ENCODE assay signal across 33 cellular contexts in genomic region chr6:21773199-21773974, GRCh38.
DNase-seq lines count a peak whose midpoint lies in the region; ATAC-seq, FAIRE-seq and TF ChIP-seq lines count a peak whose summit lies in the region.
"Had no signal": no experiment of that assay in that cellular context is flagged by ENCODE, and none has a peak within 500 bp of the region (broad histone marks: within the 10 kb centered on the region; RNA-seq: fewer than 3 reads in every experiment).

No MANE protein-coding gene starts in this region.

- no peak overlapping the region for H4K5ac ChIP-seq in H1 (ENCODE audit: insufficient read length, low read depth, low read length)

- peaks cover 16% of the 10 kb centered on the region for H3F3A ChIP-seq in smooth muscle cell (ENCODE audit: low read depth)

- no peak overlapping the region; the same call in 1 of the 2 replicates for H2BK20ac ChIP-seq in H1 (ENCODE audit: low read length)

- POLR2A ChIA-PET in H1 (lab: Charles Lee; ENCODE audit: partially characterized antibody): interaction anchor here (0.9 to 1.4 kb wide), 3 partner anchors 24 to 35 kb away, joined by 3 read pairs; no protein-coding TSS in a partner anchor

- H3K79me1 ChIP-seq in H1 (ENCODE audit: low read depth, low read length): peaks cover 14% of the 10 kb centered on the region

- H3K56ac ChIP-seq in H1 (replicated peaks; ENCODE audit: insufficient read length, low read depth, low read length): no peak overlapping the region

- DNase-seq in NCI-H748 (lab: John Stamatoyannopoulos, UW; ENCODE audit: unreplicated experiment) (peak; percentile 48), NCI-H748 treated with DMSO at 0.1 percent for 48 hours (lab: John Stamatoyannopoulos, UW) (no peak), H1 (ENCODE audit: low read depth in 1 of 2, low spot score in 2 of 2) (no peak), mucosa of descending colon (no peak), smooth muscle cell (lab: John Stamatoyannopoulos, UW; ENCODE audit: unreplicated experiment) (no peak), uterus (no peak), NCI-H1092 (lab: John Stamatoyannopoulos, UW) (no peak)
- DNase-seq: 8988T; activated CD4-positive, alpha-beta T cell treated with anti-CD3 and anti-CD28 coated beads for 48 hours; C1 segment of cervical spinal cord; Caco-2; colonic mucosa; DMS53; effector memory CD8-positive, alpha-beta T cell; glutamatergic neuron; Kasumi-1; left ventricle myocardium inferior; midbrain; naive thymus-derived CD4-positive, alpha-beta T cell; NCI-H1436; NCI-H226; NCI-H526 treated with DMSO at 0.1 percent for 48 hours; ovary; stimulated activated naive CD4-positive, alpha-beta T cell; SW 1271; T-helper 9 cell; WERI-Rb-1 had no signal

- H4K20me1 ChIP-seq in H1 (replicated peaks in 1 of 2; ENCODE audit: control insufficient read depth in 1 of 2, insufficient read depth in 2 of 2, low read length in 2 of 2) (peaks cover 6 to 7% of the 10 kb centered on the region in 2 experiments), smooth muscle cell (ENCODE audit: low read depth) (no peaks in the 10 kb centered on the region)

- TF ChIP-seq POLR2A in H1 (IDR thresholded peaks at IDR 0.05; ENCODE audit: control extremely low read depth in 1 of 2, low read depth in 2 of 2, low read length in 2 of 2) (no peak), uterus (IDR thresholded peaks at IDR 0.05) (no peak)

- no peak for TF ChIP-seq EP300 in H1 (IDR thresholded peaks at IDR 0.05; ENCODE audit: borderline replicate concordance in 1 of 2, low read depth in 2 of 2, low read length in 2 of 2)

- H3K9me3 ChIP-seq in H1 (ENCODE audit: insufficient read depth in 2 of 2, low read depth in 1 of 2, low read length in 1 of 2): no peaks in the 10 kb centered on the region
- no peaks in the 10 kb centered on the region for H3K9me3 ChIP-seq in mucosa of descending colon
- no peaks in the 10 kb centered on the region for H3K9me3 ChIP-seq in smooth muscle cell (replicated peaks; ENCODE audit: low read depth)
- H3K9me3 ChIP-seq in uterus: no peaks in the 10 kb centered on the region
- H3K9me3 ChIP-seq: Caco-2, colonic mucosa, left ventricle myocardium inferior, ovary had no signal

- no peak for TF ChIP-seq RAD21 in H1 (IDR thresholded peaks at IDR 0.05 in 1 of 2, conservative IDR thresholded peaks at IDR 0.05 in 1 of 2; ENCODE audit: low read depth in 2 of 2, low read length in 2 of 2)

- ATAC-seq in mucosa of descending colon (peak; percentile 80), HG02973 (IDR thresholded peaks at IDR 0.05; ENCODE audit: unreplicated experiment) (no peak)
- ATAC-seq: effector memory CD8-positive, alpha-beta T cell; naive thymus-derived CD4-positive, alpha-beta T cell had no signal

- H3K18ac ChIP-seq in H1 (ENCODE audit: extremely low read depth, low read length): no peak overlapping the region

- H3K4me2 ChIP-seq in H1 (ENCODE audit: insufficient read depth in 1 of 2, low read depth in 2 of 2, low read length in 2 of 2) (no peak overlapping the region), smooth muscle cell (peak overlapping the region; percentile 61)

- H3K4me3 ChIP-seq in H1 (ENCODE audit: extremely low read depth in 1 of 4, insufficient read depth in 2 of 4, low read depth in 3 of 4, low read length in 4 of 4): no peak overlapping the region
- no peak overlapping the region for H3K4me3 ChIP-seq in mucosa of descending colon
- H3K4me3 ChIP-seq in smooth muscle cell: no peak overlapping the region
- H3K4me3 ChIP-seq in uterus: no peak overlapping the region
- H3K4me3 ChIP-seq: colonic mucosa, left ventricle myocardium inferior, ovary, skin epidermis had no signal

- no peak overlapping the region for H3K23ac ChIP-seq in H1 (ENCODE audit: insufficient read length)

- H3K79me2 ChIP-seq in H1 (ENCODE audit: control insufficient read depth in 1 of 2, insufficient read depth in 2 of 2, low read length in 2 of 2) (peaks cover 3 to 83% of the 10 kb centered on the region in 2 experiments; a peak in 3 of 4 replicates), smooth muscle cell (ENCODE audit: low read depth) (no peaks in the 10 kb centered on the region)

- H2AK5ac ChIP-seq in H1 (ENCODE audit: low read depth, low read length): no peak overlapping the region

- H3K9ac ChIP-seq in H1 (replicated peaks in 1 of 4; ENCODE audit: extremely low read depth in 1 of 4, low read depth in 3 of 4, low read length in 3 of 4): no peak overlapping the region
- no peak overlapping the region for H3K9ac ChIP-seq in smooth muscle cell (ENCODE audit: low read depth)

- no peak overlapping the region for H4K8ac ChIP-seq in H1 (ENCODE audit: extremely low read depth, insufficient read depth, low read length)

- H3K27ac ChIP-seq in H1 (ENCODE audit: low read depth, low read length) (no peak overlapping the region), smooth muscle cell (ENCODE audit: low read depth) (no peak overlapping the region), uterus (peak overlapping the region in 1 of 2 donors; percentile 6)
- H3K27ac ChIP-seq: colonic mucosa, left ventricle myocardium inferior, ovary, skin epidermis, WERI-Rb-1 had no signal

- no peak overlapping the region for H2BK120ac ChIP-seq in H1 (replicated peaks; ENCODE audit: low read depth, low read length)

- intact Hi-C loops in mucosa of descending colon (cut with DNase I, micrococcal nuclease) (no loop called here), uterus (cut with DNase I; ENCODE audit: low total_unique reads) (no loop called here)

- peak overlapping the region; percentile 31; the same call in 1 of the 2 replicates for H2BK5ac ChIP-seq in H1 (ENCODE audit: low read depth, low read length)

- no peak for TF ChIP-seq CTCF in H1 (IDR thresholded peaks at IDR 0.05; ENCODE audit: control extremely low read depth in 1 of 3, insufficient read depth in 1 of 3, low read depth in 1 of 3, low read length in 3 of 3)
- no peak for TF ChIP-seq CTCF in mucosa of descending colon (IDR thresholded peaks at IDR 0.05)
- no peak for TF ChIP-seq CTCF in smooth muscle cell (IDR thresholded peaks at IDR 0.05; ENCODE audit: borderline replicate concordance, insufficient read depth, poor library complexity, severe bottlenecking)
- TF ChIP-seq CTCF in uterus (IDR thresholded peaks at IDR 0.05): no peak

- H3K36me3 ChIP-seq in H1 (ENCODE audit: control insufficient read depth in 2 of 4, insufficient read depth in 4 of 4, low read length in 3 of 4) (no peaks in the 10 kb centered on the region), mucosa of descending colon (ENCODE audit: low read depth) (no peaks in the 10 kb centered on the region), smooth muscle cell (ENCODE audit: low read depth) (no peaks in the 10 kb centered on the region), uterus (no peaks in the 10 kb centered on the region)
- H3K36me3 ChIP-seq: colonic mucosa, left ventricle myocardium inferior, ovary, WERI-Rb-1 had no signal

- H3K27me3 ChIP-seq in H1 (replicated peaks in 1 of 4; ENCODE audit: control insufficient read depth in 3 of 4, extremely low read depth in 1 of 4, insufficient read depth in 3 of 4, low read length in 3 of 4) (no peaks in the 10 kb centered on the region), smooth muscle cell (ENCODE audit: low read depth) (no peaks in the 10 kb centered on the region), uterus (no peaks in the 10 kb centered on the region)
- H3K27me3 ChIP-seq: colonic mucosa, ovary had no signal

- H3K4ac ChIP-seq in H1 (replicated peaks; ENCODE audit: insufficient read length, low read depth, low read length): no peak overlapping the region

- H2BK15ac ChIP-seq in H1 (ENCODE audit: low read length): no peak overlapping the region

- H2BK12ac ChIP-seq in H1 (ENCODE audit: low read depth, low read length): no peak overlapping the region; the same call in 1 of the 2 replicates

- H3K4me1 ChIP-seq in H1 (replicated peaks in 1 of 4; ENCODE audit: control insufficient read depth in 3 of 4, insufficient read depth in 4 of 4, low read length in 3 of 4) (peaks cover 10 to 29% (median 27%) of the 10 kb centered on the region in 4 experiments), mucosa of descending colon (ENCODE audit: low read depth) (peaks cover 16% of the 10 kb centered on the region), smooth muscle cell (ENCODE audit: low read depth) (peaks cover 46% of the 10 kb centered on the region), uterus (peaks cover 0 to 7% of the 10 kb centered on the region in 2 donors)
- H3K4me1 ChIP-seq: Caco-2, colonic mucosa had no signal

- H3K14ac ChIP-seq in H1 (ENCODE audit: insufficient read length): no peak overlapping the region

- CTCF ChIA-PET in H1 (lab: Charles Lee; ENCODE audit: partially characterized antibody): interaction anchor here (0.8 to 1.0 kb wide), 3 partner anchors 82 to 242 kb away, joined by 3 read pairs; no protein-coding TSS in a partner anchor

- no peaks in the 10 kb centered on the region; the same call in 1 of the 2 replicates for H3K23me2 ChIP-seq in H1 (ENCODE audit: low read depth, low read length)

- H2AFZ ChIP-seq in H1 (ENCODE audit: low read length): no peak overlapping the region
- no peak overlapping the region for H2AFZ ChIP-seq in smooth muscle cell (ENCODE audit: low read depth)

- H4K91ac ChIP-seq in H1 (replicated peaks; ENCODE audit: insufficient read length, low read length): no peak overlapping the region

- FAIRE-seq in H1 (lab: Jason Lieb, UNC): no peak
- FAIRE-seq: bronchial epithelial cell, G401.6, islet of Langerhans, urothelium cell line had no signal

- 88% methylated on average over 13 of the region's 13 CpGs; no CpG with 5 or more reads in 1 of the 2 experiments for WGBS in H1 (ENCODE audit: extremely low coverage in 1 of 2, insufficient coverage in 1 of 2, insufficient read length in 1 of 2, insufficient replicate concordance in 2 of 2, low coverage in 1 of 2, low lambda C conversion rate in 2 of 2, missing lambda C conversion rate in 1 of 2), 2 experiments
- WGBS in smooth muscle cell (ENCODE audit: low lambda C conversion rate): 42% methylated on average over 13 of the region's 13 CpGs

TF ChIP-seq in H1, 55 proteins besides CTCF, POLR2A, EP300 and RAD21 (continues in another document):
- TF ChIP-seq SP1 (IDR thresholded peaks at IDR 0.05; ENCODE audit: low read depth, low read length) (no peak), ATF2 (IDR thresholded peaks at IDR 0.05; ENCODE audit: low read length) (no peak), SUZ12 (IDR thresholded peaks at IDR 0.05; ENCODE audit: low read length) (no peak), CTBP2 (IDR thresholded peaks at IDR 0.05; ENCODE audit: borderline replicate concordance, insufficient read depth, insufficient read length, low read length) (no peak), CHD1 (IDR thresholded peaks at IDR 0.05; ENCODE audit: low read depth, low read length) (no peak)
